In genomic region chr9:123929870-123930831, GRCh38 we compare ENCODE assay signal across 8 cellular contexts. TPM values are rescaled to one million over a fixed set of nuclear protein-coding genes. Genes with fewer than 3 reads are reported as not detected.
A peak's percentile ranks its signal among the peaks of the same experiment; 100 is the strongest.
DNase-seq lines count a peak whose midpoint lies in the region; ATAC-seq, FAIRE-seq and TF ChIP-seq lines count a peak whose summit lies in the region.

DENND1A (minus strand) TSS chr9:123930126; CDS start chr9:123929905, 221 bp downstream.

- WGBS in HepG2 (ENCODE audit: low lambda C conversion rate) = 4% methylated on average over 29 of the region's 83 CpGs

- H3K9me3 Mint-ChIP-seq in dendritic cell treated with granulocyte-macrophage colony-stimulating factor and Interleukin-4, amounts not matched to agents 40 ng/mL and 50 ng/mL, for 4 days = no peaks in the 10 kb centered on the region

- no peaks in the 10 kb centered on the region for H3K27me3 ChIP-seq in HepG2 (ENCODE audit: control insufficient read depth in 1 of 2, insufficient read depth in 2 of 2, low read length in 2 of 2)

- FAIRE-seq in HepG2 (lab: Jason Lieb, UNC) = no peak

- peak within 1 kb of the TSS; percentile 81 for H3K9ac ChIP-seq in HepG2 (ENCODE audit: insufficient read depth, low read depth, low read length)

- H3K27me3 Mint-ChIP-seq in dendritic cell treated with granulocyte-macrophage colony-stimulating factor and Interleukin-4, amounts not matched to agents 40 ng/mL and 50 ng/mL, for 4 days = peaks cover 6% of the 10 kb centered on the region

- peaks cover 81% of the 10 kb centered on the region for H3K4me1 ChIP-seq in HepG2 (ENCODE audit: insufficient read depth, low read length)

- H3K79me2 ChIP-seq in HepG2 (ENCODE audit: insufficient read depth, low read length) = peaks cover 43% of the 10 kb centered on the region

- H4K20me1 ChIP-seq in HepG2 (ENCODE audit: insufficient read depth, low read length) = peaks cover 7% of the 10 kb centered on the region; the same call in 1 of the 2 replicates

- TF ChIP-seq POLR2A in GM19193 (IDR thresholded peaks at IDR 0.05; ENCODE audit: extremely low read depth, insufficient read depth, insufficient read length) (peak; percentile 53), HepG2 (IDR thresholded peaks at IDR 0.05; ENCODE audit: insufficient read depth in 1 of 2, low read depth in 2 of 2, low read length in 2 of 2) (peak; percentile 29 to 77; a peak in 3 of 4 replicates)

- BruUV-seq in HepG2 (replicated peaks; lab: Mats Ljungman, UMichigan) = no TSS peak

- peak within 1 kb of the TSS; percentile 22 for H2AFZ ChIP-seq in HepG2 (ENCODE audit: low read length)

- peak within 1 kb of the TSS; percentile 82 for H3K27ac ChIP-seq in HepG2 (ENCODE audit: extremely low read length, insufficient read depth, low read length)

- no peaks in the 10 kb centered on the region for H3K9me3 ChIP-seq in HepG2 (ENCODE audit: low read length)

- H3K4me3 ChIP-seq in HepG2 (replicated peaks in 1 of 3; ENCODE audit: insufficient read depth in 1 of 3, low read depth in 2 of 3, low read length in 3 of 3) = peak within 1 kb of the TSS; percentile 67 to 83 (median 75)

- CTCF ChIA-PET in HepG2 (lab: Yijun Ruan, JAX; ENCODE audit: low intra/inter-chr PET ratio, low total read pairs) = no interaction called here

- H3K27ac Mint-ChIP-seq in dendritic cell treated with granulocyte-macrophage colony-stimulating factor and Interleukin-4, amounts not matched to agents 40 ng/mL and 50 ng/mL, for 4 days = peak within 1 kb of the TSS; percentile 61

- H3K4me1 Mint-ChIP-seq in dendritic cell treated with granulocyte-macrophage colony-stimulating factor and Interleukin-4, amounts not matched to agents 40 ng/mL and 50 ng/mL, for 4 days (ENCODE audit: low read depth) = peaks cover 56% of the 10 kb centered on the region

- TF ChIP-seq EP300 in HepG2 (IDR thresholded peaks at IDR 0.05; ENCODE audit: low read depth in 2 of 2, low read length in 2 of 2) = no peak
- no peak for TF ChIP-seq EP300 in HepG2 (CRISPR knock-in tag; IDR thresholded peaks at IDR 0.05; ENCODE audit: borderline replicate concordance)

- peak; percentile 80 for ATAC-seq in HG03432 (IDR thresholded peaks at IDR 0.05; ENCODE audit: unreplicated experiment)
- peak; percentile 89 for ATAC-seq in HepG2

- POLR2A ChIA-PET in HepG2 (lab: Yijun Ruan, JAX) = interaction anchor here (0.7 to 1.1 kb wide), 2 partner anchors 12 to 188 kb away, joined by 3 read pairs; no protein-coding TSS in a partner anchor

- H3K4me2 ChIP-seq in HepG2 (ENCODE audit: low read depth, low read length) = peak within 1 kb of the TSS; percentile 78

- peaks cover 18% of the 10 kb centered on the region for H3K36me3 Mint-ChIP-seq in dendritic cell treated with granulocyte-macrophage colony-stimulating factor and Interleukin-4, amounts not matched to agents 40 ng/mL and 50 ng/mL, for 4 days (ENCODE audit: low read depth)

- intact Hi-C loops in dendritic cell treated with granulocyte-macrophage colony-stimulating factor and Interleukin-4, amounts not matched to agents 40 ng/mL and 50 ng/mL, for 4 days (cut with micrococcal nuclease) = loop anchor here (2.0 to 10.0 kb wide), 3 partner anchors 63 to 135 kb away; no protein-coding TSS in a partner anchor
- intact Hi-C loops in HepG2 (cut with micrococcal nuclease; ENCODE audit: unreplicated experiment) = loop anchor here (2.0 to 10.0 kb wide), 3 partner anchors 17 to 185 kb away; no protein-coding TSS in a partner anchor

- H3K36me3 ChIP-seq in HepG2 (replicated peaks in 1 of 2; ENCODE audit: control insufficient read depth in 1 of 2, insufficient read depth in 2 of 2, low read length in 2 of 2) = no peaks in the 10 kb centered on the region

- DNase-seq in AML-193 (lab: John Stamatoyannopoulos, UW) (peak; percentile 74 to 80), NCI-H526 (lab: John Stamatoyannopoulos, UW) (peak; percentile 53 to 89), HepG2 (ENCODE audit: low spot score) (peak; percentile 77)
- peak; percentile 84 for DNase-seq in activated CD4-positive, alpha-beta T cell treated with anti-CD3 and anti-CD28 coated beads, Interleukin-2, amount 50 U/mL, for 1 hour
- peak; percentile 84 to 86 for DNase-seq in stimulated activated CD4-positive, alpha-beta T cell treated with anti-CD3 and anti-CD28 coated beads, Interleukin-2, amount 100 ng/mL, for 48 hours

- H3K4me3 Mint-ChIP-seq in dendritic cell treated with granulocyte-macrophage colony-stimulating factor and Interleukin-4, amounts not matched to agents 40 ng/mL and 50 ng/mL, for 4 days = peak within 1 kb of the TSS; percentile 85

- in situ Hi-C loops in HepG2 (cut with HindIII; ENCODE audit: extremely low pct_ligation_motif_present, low pct_unique_long_range_greater_than_20kb) = no loop called here

- TF ChIP-seq CTCF in HepG2 (CRISPR knock-in tag; IDR thresholded peaks at IDR 0.05) = no peak

- TF ChIP-seq RAD21 in HepG2 (CRISPR knock-in tag; IDR thresholded peaks at IDR 0.05) = no peak; the same call in 1 of the 2 replicates

TF ChIP-seq in HepG2, 621 proteins besides CTCF, POLR2A, EP300 and RAD21 (continues in another document):
- no peak for TF ChIP-seq CENPBD1 (CRISPR knock-in tag; IDR thresholded peaks at IDR 0.05; ENCODE audit: borderline replicate concordance, low read depth)
- TF ChIP-seq SALL1 (CRISPR knock-in tag; IDR thresholded peaks at IDR 0.05) = peak; percentile 28
- TF ChIP-seq SSRP1 (CRISPR knock-in tag; IDR thresholded peaks at IDR 0.05) = no peak
- TF ChIP-seq CEBPG (CRISPR knock-in tag; IDR thresholded peaks at IDR 0.05) = no peak
- no peak for TF ChIP-seq FOXP1 (IDR thresholded peaks at IDR 0.05)
- no peak for TF ChIP-seq FOXP1 (CRISPR knock-in tag; IDR thresholded peaks at IDR 0.05)
- peak; percentile 88 for TF ChIP-seq MAZ (IDR thresholded peaks at IDR 0.05; ENCODE audit: borderline replicate concordance, low read depth, low read length)
- TF ChIP-seq MAZ (CRISPR knock-in tag; IDR thresholded peaks at IDR 0.05; ENCODE audit: low read depth) = peak; percentile 47; the same call in 1 of the 2 replicates
- no peak for TF ChIP-seq ZNF549 (CRISPR knock-in tag; IDR thresholded peaks at IDR 0.05)
- TF ChIP-seq TBL1XR1 (IDR thresholded peaks at IDR 0.05; ENCODE audit: borderline replicate concordance, low read length, partially characterized antibody) = no peak
- TF ChIP-seq ZNF572 (CRISPR knock-in tag; IDR thresholded peaks at IDR 0.05) = no peak
- TF ChIP-seq ZNF335 (CRISPR knock-in tag; IDR thresholded peaks at IDR 0.05) = no peak
- TF ChIP-seq TBX2 (CRISPR knock-in tag; IDR thresholded peaks at IDR 0.05; ENCODE audit: borderline replicate concordance) = no peak; the same call in 1 of the 2 replicates
- TF ChIP-seq ZSCAN5A (CRISPR knock-in tag; IDR thresholded peaks at IDR 0.05; ENCODE audit: borderline replicate concordance) = no peak
- TF ChIP-seq TP53 (CRISPR knock-in tag; conservative IDR thresholded peaks at IDR 0.05) = no peak
- TF ChIP-seq ZNF720 (CRISPR knock-in tag; IDR thresholded peaks at IDR 0.05) = no peak
- 0 out of 2 replicates have a peak, but pooled peaks have one; percentile 23 for TF ChIP-seq ZBTB3 (CRISPR knock-in tag; IDR thresholded peaks at IDR 0.05; ENCODE audit: borderline replicate concordance, low read depth)
- no peak; the same call in 1 of the 2 replicates for TF ChIP-seq ZSCAN21 (CRISPR knock-in tag; IDR thresholded peaks at IDR 0.05; ENCODE audit: borderline replicate concordance)
- TF ChIP-seq ZNF205 (CRISPR knock-in tag; IDR thresholded peaks at IDR 0.05) = no peak
- TF ChIP-seq ZNF468 (CRISPR knock-in tag; IDR thresholded peaks at IDR 0.05) = 0 out of 2 replicates have a peak, but pooled peaks have one; percentile 50
- no peak for TF ChIP-seq ZNF138 (CRISPR knock-in tag; IDR thresholded peaks at IDR 0.05; ENCODE audit: low read depth)

RNA-seq across cellular contexts. Expression of gene DENND1A, which starts in this region (rescaled TPM):
- total RNA-seq in HepG2 (2016; rRNA removed; fragmentation: Illumina TruSeq; extraction: Trizol) = 14.8 and 15.6 TPM in 2 replicates
- 23.4 and 25.6 TPM in 2 replicates for total RNA-seq in HepG2 (2016; cell fraction: cytosol; rRNA removed; fragmentation: Illumina TruSeq; extraction: Trizol; ENCODE audit: low read depth)
- total RNA-seq in HepG2 (2016; cell fraction: insoluble cytoplasmic fraction; rRNA removed; fragmentation: Illumina TruSeq; extraction: Trizol) = 16.1 and 16.3 TPM in 2 replicates
- total RNA-seq in HepG2 (2016; cell fraction: membrane; rRNA removed; fragmentation: Illumina TruSeq; extraction: Trizol) = 44.3 and 49.4 TPM in 2 replicates
- 15.1 and 18.6 TPM in 2 replicates for total RNA-seq in HepG2 (2016; cell fraction: nucleus; rRNA removed; fragmentation: Illumina TruSeq; extraction: Trizol)
- polyA plus RNA-seq in HepG2 (2011; rRNA removed) = 26.5 and 30.1 TPM in 2 replicates
- 20.1 and 28.8 TPM in 2 replicates for polyA plus RNA-seq in HepG2 (2011; cell fraction: cytosol; rRNA removed)
- polyA plus RNA-seq in HepG2 (2011; cell fraction: nucleus; rRNA removed) = 47.6 and 49.8 TPM in 2 replicates
- 21.0 and 36.9 TPM in 2 replicates for polyA plus RNA-seq in HepG2 (2012)
- polyA plus RNA-seq in HepG2 (2016; cell fraction: cytosol; fragmentation: Illumina TruSeq; extraction: Trizol; ENCODE audit: low read depth) = 43.8 and 44.4 TPM in 2 replicates
- 22.2 and 25.7 TPM in 2 replicates for polyA plus RNA-seq in HepG2 (2016; cell fraction: insoluble cytoplasmic fraction; fragmentation: Illumina TruSeq; extraction: Trizol; ENCODE audit: low read depth)
- polyA plus RNA-seq in HepG2 (2016; cell fraction: membrane; fragmentation: Illumina TruSeq; extraction: Trizol; ENCODE audit: low read depth) = 60.1 and 62.7 TPM in 2 replicates
- polyA plus RNA-seq in HepG2 (2016; cell fraction: nucleus; fragmentation: Illumina TruSeq; extraction: Trizol; ENCODE audit: insufficient read depth, low read depth) = 19.7 and 22.6 TPM in 2 replicates
- polyA minus RNA-seq in HepG2 (2011; rRNA and poly(A)+ RNA removed; ENCODE audit: low replicate concordance) = 109 and 119 TPM in 2 replicates
- polyA minus RNA-seq in HepG2 (2011; cell fraction: cytosol; rRNA and poly(A)+ RNA removed) = 20.6 and 22.8 TPM in 2 replicates
- 61.7 and 62.4 TPM in 2 replicates for polyA minus RNA-seq in HepG2 (2011; cell fraction: nucleus; rRNA and poly(A)+ RNA removed)

Comparison
In these comparisons a context has a peak if more than half of its experiments do, and no peak if none do; other contexts are left out.
1. Peak in every context shown above with its lines: DNase-seq, ATAC-seq, H3K4me3 ChIP-seq and H3K27ac ChIP-seq.